Comparison of ENCODE assay signal across 1 cellular context in genomic region chr1:111594128-111594693, GRCh38.
A peak's percentile ranks its signal among the peaks of the same experiment; 100 is the strongest.
TF ChIP-seq lines count a peak whose summit lies in the region.

No MANE protein-coding gene starts in this region.

TF ChIP-seq in K562, 482 proteins besides CTCF, POLR2A, EP300 and RAD21 (continued from another document):
- TF ChIP-seq ZNF609 (CRISPR knock-in tag; IDR thresholded peaks at IDR 0.05; ENCODE audit: borderline replicate concordance) (no peak), ZKSCAN8 (CRISPR knock-in tag; IDR thresholded peaks at IDR 0.05) (no peak), POLR3A (IDR thresholded peaks at IDR 0.05; ENCODE audit: borderline replicate concordance, extremely low read depth, insufficient read depth, insufficient read length) (no peak), ZNF165 (CRISPR knock-in tag; IDR thresholded peaks at IDR 0.05; ENCODE audit: borderline replicate concordance) (no peak), ZNF57 (CRISPR knock-in tag; IDR thresholded peaks at IDR 0.05) (no peak), POLR3G (IDR thresholded peaks at IDR 0.05; ENCODE audit: extremely low read depth, insufficient read length, insufficient replicate concordance) (no peak), RBM15 (IDR thresholded peaks at IDR 0.05; ENCODE audit: insufficient read depth, low read length) (no peak), CBFA2T3 (IDR thresholded peaks at IDR 0.05) (peak; percentile 16; the same call in 1 of the 2 replicates), FOXJ2 (tag; IDR thresholded peaks at IDR 0.05) (no peak), RHOXF2B (CRISPR knock-in tag; conservative IDR thresholded peaks at IDR 0.05) (no peak), ZNF395 (CRISPR knock-in tag; IDR thresholded peaks at IDR 0.05) (no peak), MLLT1 (IDR thresholded peaks at IDR 0.05) (0 out of 4 replicates have a peak, but pooled peaks of 1 of the 2 experiments have one; percentile 33), ZNF23 (CRISPR knock-in tag; IDR thresholded peaks at IDR 0.05) (no peak), TAF1 (IDR thresholded peaks at IDR 0.05; ENCODE audit: control insufficient read depth, extremely low read depth, insufficient read depth, low read length, severe bottlenecking) (no peak), HOXB6 (CRISPR knock-in tag; IDR thresholded peaks at IDR 0.05; ENCODE audit: borderline replicate concordance) (no peak), SIN3B (IDR thresholded peaks at IDR 0.05; ENCODE audit: low read depth) (no peak), NFYB (IDR thresholded peaks at IDR 0.05; ENCODE audit: extremely low read depth, insufficient read length) (no peak), SLC30A9 (CRISPR knock-in tag; IDR thresholded peaks at IDR 0.05) (no peak), STAG1 (CRISPR knock-in tag; IDR thresholded peaks at IDR 0.05; ENCODE audit: borderline replicate concordance) (no peak), ZNF3 (CRISPR knock-in tag; IDR thresholded peaks at IDR 0.05) (no peak), HMG20B (CRISPR knock-in tag; IDR thresholded peaks at IDR 0.05) (no peak), TBL1XR1 (IDR thresholded peaks at IDR 0.05; ENCODE audit: low read length in 2 of 2) (no peak), BDP1 (IDR thresholded peaks at IDR 0.05; ENCODE audit: insufficient read depth, insufficient read length) (no peak), FOXM1 (IDR thresholded peaks at IDR 0.05; ENCODE audit: low read depth) (no peak), FOXM1 (CRISPR knock-in tag; IDR thresholded peaks at IDR 0.05; ENCODE audit: low read depth) (no peak), BMI1 (IDR thresholded peaks at IDR 0.05; ENCODE audit: low read length) (no peak), ZNF444 (CRISPR knock-in tag; IDR thresholded peaks at IDR 0.05) (no peak)
